In genomic region chr4:75698162-75698962, GRCh38 we compare ENCODE assay signal across 8 cellular contexts. TPM values are rescaled to one million over a fixed set of nuclear protein-coding genes. Genes with fewer than 3 reads are reported as not detected.
DNase-seq lines count a peak whose midpoint lies in the region; ATAC-seq and TF ChIP-seq lines count a peak whose summit lies in the region.

No MANE protein-coding gene starts in this region.

- no peaks in the 10 kb centered on the region for H3K9me2 ChIP-seq in Karpas-422 (replicated peaks; ENCODE audit: insufficient read depth, low read length)

- peak; percentile 10 for TF ChIP-seq CTCF in endodermal cell (conservative IDR thresholded peaks at IDR 0.05)

- H3K9me3 ChIP-seq in Karpas-422 (ENCODE audit: low read length) (no peaks in the 10 kb centered on the region), endodermal cell (ENCODE audit: control insufficient read depth, low read length) (no peaks in the 10 kb centered on the region)

- H3K27me3 Mint-ChIP-seq in endodermal cell (ENCODE audit: insufficient read depth): no peaks in the 10 kb centered on the region

- H3K9ac ChIP-seq in Karpas-422 (ENCODE audit: low read length): peak overlapping the region; percentile 43
- H3K9ac ChIP-seq in endodermal cell (ENCODE audit: extremely low read depth, low read length, poor library complexity, severe bottlenecking): no peak overlapping the region

- CTCF ChIA-PET in HEK293T (lab: Yijun Ruan, JAX): no interaction called here

- peaks cover 15% of the 10 kb centered on the region for H3K36me3 Mint-ChIP-seq in endodermal cell (ENCODE audit: low read depth)

- DNase-seq in Karpas-422: peak; percentile 69
- no peak for DNase-seq in endodermal cell
- DNase-seq in hepatic stellate cell (ENCODE audit: low spot score): no peak
- DNase-seq in HEK293T (ENCODE audit: extremely low spot score): no peak
- DNase-seq in kidney glomerular epithelial cell (lab: John Stamatoyannopoulos, UW): no peak
- no peak for DNase-seq in NK-92 (lab: John Stamatoyannopoulos, UW; ENCODE audit: unreplicated experiment)

- H3K4me2 ChIP-seq in Karpas-422 (ENCODE audit: low read depth, low read length, poor library complexity, severe bottlenecking): peak overlapping the region; percentile 38

- H3K27ac ChIP-seq in Karpas-422 (ENCODE audit: low read length) (no peak overlapping the region), endodermal cell (ENCODE audit: low read depth, low read length) (no peak overlapping the region)

- POLR2A ChIA-PET in HEK293T (lab: Yijun Ruan, JAX): no interaction called here

- H3K4me3 ChIP-seq in Karpas-422 (ENCODE audit: low read length): peak overlapping the region; percentile 40; the same call in 1 of the 2 replicates
- no peak overlapping the region for H3K4me3 ChIP-seq in endodermal cell (ENCODE audit: low read length)

- H3K4me3 Mint-ChIP-seq in endodermal cell: no peak overlapping the region

- no peaks in the 10 kb centered on the region for H3K79me2 ChIP-seq in Karpas-422 (ENCODE audit: low read length)

- H3K27me3 ChIP-seq in Karpas-422 (ENCODE audit: low read length): no peaks in the 10 kb centered on the region
- no peaks in the 10 kb centered on the region for H3K27me3 ChIP-seq in endodermal cell (ENCODE audit: control insufficient read depth, insufficient read depth, low read length, poor library complexity, severe bottlenecking)

- peak overlapping the region; percentile 27 for H3K27ac Mint-ChIP-seq in endodermal cell

- no peaks in the 10 kb centered on the region for H4K20me1 ChIP-seq in Karpas-422 (ENCODE audit: insufficient read depth, low read depth, low read length)

- H2AFZ ChIP-seq in Karpas-422 (ENCODE audit: low read length): peak overlapping the region; percentile 94

- 86 to 94% methylated on average over 4 to 6 of the region's 6 CpGs for WGBS in endodermal cell (ENCODE audit: insufficient coverage in 1 of 2, insufficient read length in 1 of 2), 2 experiments

- ATAC-seq in GM18508 (IDR thresholded peaks at IDR 0.05; ENCODE audit: insufficient read depth, unreplicated experiment): peak; percentile 95
- ATAC-seq in GM21717 (IDR thresholded peaks at IDR 0.05; ENCODE audit: unreplicated experiment): peak; percentile 96

- no peaks in the 10 kb centered on the region for H3K36me3 ChIP-seq in Karpas-422 (ENCODE audit: insufficient read depth, low read length)
- peaks cover 8% of the 10 kb centered on the region for H3K36me3 ChIP-seq in endodermal cell (ENCODE audit: control insufficient read depth, insufficient read depth, low read length)

- no peaks in the 10 kb centered on the region for H3K9me3 Mint-ChIP-seq in endodermal cell

- H3K4me1 Mint-ChIP-seq in endodermal cell: peaks cover 14% of the 10 kb centered on the region

- peaks cover 11% of the 10 kb centered on the region for H3K4me1 ChIP-seq in Karpas-422 (ENCODE audit: low read length)
- peaks cover 5% of the 10 kb centered on the region for H3K4me1 ChIP-seq in endodermal cell (ENCODE audit: control insufficient read depth, insufficient read depth, low read length)

TF ChIP-seq in HEK293T, 16 proteins besides CTCF, POLR2A, EP300 and RAD21:
- TF ChIP-seq ELF4 (IDR thresholded peaks at IDR 0.05): no peak
TF ChIP-seq in HEK293T: peak in this region for 0.

RNA-seq across cellular contexts. Expression of gene G3BP2, which starts 25.2 kb away (rescaled TPM):
- 50.5 and 81.0 TPM in 2 replicates for total RNA-seq in Karpas-422 (2014; rRNA removed; shearing (Covaris generic); ENCODE audit: low replicate concordance)
- total RNA-seq in endodermal cell: 100 to 1,000 TPM; 176 to 183 TPM
- polyA plus RNA-seq in endodermal cell (2013, experiment 1 of 2): 143 TPM
- polyA plus RNA-seq in endodermal cell (2013, experiment 2 of 2): 141 TPM

RNA-seq across cellular contexts. Expression of gene USO1, which starts 26.0 kb away (rescaled TPM):
- total RNA-seq in Karpas-422 (2014; rRNA removed; shearing (Covaris generic); ENCODE audit: low replicate concordance): 20.2 and 26.2 TPM in 2 replicates
- 10 to 100 TPM; 74.5 to 75.1 TPM for total RNA-seq in endodermal cell
- 63.9 TPM for polyA plus RNA-seq in endodermal cell (2013, experiment 1 of 2)
- 57.4 TPM for polyA plus RNA-seq in endodermal cell (2013, experiment 2 of 2)
